8 cellular contexts compared by ENCODE assay signal in genomic region chr7:5045558-5046396, GRCh38. TPM values are rescaled to one million over a fixed set of nuclear protein-coding genes. Genes with fewer than 3 reads are reported as not detected.
DNase-seq lines count a peak whose midpoint lies in the region; TF ChIP-seq lines count a peak whose summit lies in the region.

RBAK (plus strand) TSS chr7:5045860; CDS start chr7:5048077, 2,217 bp downstream.

- TF ChIP-seq CTCF in HFF-Myc (IDR thresholded peaks at IDR 0.05; ENCODE audit: low read depth, low read length, missing control alignments) = no peak

- H3K36me3 Mint-ChIP-seq in activated naive CD4-positive, alpha-beta T cell treated with anti-CD3 and anti-CD28 coated beads for 36 hours (ENCODE audit: low read depth) = peaks cover 30% of the 10 kb centered on the region

- H3K9me3 Mint-ChIP-seq in activated naive CD4-positive, alpha-beta T cell treated with anti-CD3 and anti-CD28 coated beads for 36 hours = peaks cover 2% of the 10 kb centered on the region

- peak within 1 kb of the TSS; percentile 88 for H3K4me3 Mint-ChIP-seq in activated naive CD4-positive, alpha-beta T cell treated with anti-CD3 and anti-CD28 coated beads for 36 hours

- intact Hi-C loops in activated naive CD4-positive, alpha-beta T cell treated with anti-CD3 and anti-CD28 coated beads for 36 hours (cut with micrococcal nuclease) = loop anchor here (5.0 kb wide), 2 partner anchors 73 to 363 kb away; partner anchors contain the start of gene FOXK1

- peak within 1 kb of the TSS; percentile 77 for H3K4me3 ChIP-seq in HFF-Myc (replicated peaks; ENCODE audit: low read depth, low read length)

- H3K4me1 Mint-ChIP-seq in activated naive CD4-positive, alpha-beta T cell treated with anti-CD3 and anti-CD28 coated beads for 36 hours (ENCODE audit: low read depth) = peaks cover 38% of the 10 kb centered on the region

- H3K27me3 Mint-ChIP-seq in activated naive CD4-positive, alpha-beta T cell treated with anti-CD3 and anti-CD28 coated beads for 36 hours (ENCODE audit: low read depth) = no peaks in the 10 kb centered on the region

- H3K27ac Mint-ChIP-seq in activated naive CD4-positive, alpha-beta T cell treated with anti-CD3 and anti-CD28 coated beads for 36 hours = peak within 1 kb of the TSS; percentile 81

- CTCF ChIA-PET in activated naive CD4-positive, alpha-beta T cell treated with anti-CD3 and anti-CD28 coated beads for 36 hours (lab: Charles Lee) = interaction anchor here (0.5 to 2.8 kb wide), 3 partner anchors 41 to 248 kb away, joined by 3 to 14 read pairs (median 5); no protein-coding TSS in a partner anchor

- peak; percentile 87 for DNase-seq in GM04504 (ENCODE audit: low read depth)
- peak; percentile 80 for DNase-seq in HFF-Myc (ENCODE audit: extremely low read depth, low read depth)
- peak; percentile 99 for DNase-seq in MV-4-11 (lab: John Stamatoyannopoulos, UW)
- peak; percentile 96 for DNase-seq in SK-N-DZ (ENCODE audit: low spot score)
- peak; percentile 92 for DNase-seq in activated naive CD4-positive, alpha-beta T cell treated with anti-CD3 and anti-CD28 coated beads for 36 hours
- DNase-seq in germinal center (ENCODE audit: low spot score) = peak; percentile 92
- DNase-seq in non-pigmented ciliary epithelial cell (ENCODE audit: low read depth) = peak; percentile 80
- peak; percentile 92 for DNase-seq in superior temporal gyrus (ENCODE audit: extremely low spot score)

RNA-seq across cellular contexts. Expression of gene RBAK, which starts in this region (rescaled TPM):
- 4.4 and 4.9 TPM in 2 replicates for polyA plus RNA-seq in SK-N-DZ (2014; cell fraction: cytosol; rRNA removed)
- polyA plus RNA-seq in SK-N-DZ (2014; cell fraction: nucleus; rRNA removed) = 9.5 and 10.7 TPM in 2 replicates
- 1 to 10 TPM; 5.6 to 6.5 TPM for total RNA-seq in activated naive CD4-positive, alpha-beta T cell treated with anti-CD3 and anti-CD28 coated beads for 36 hours

Comparison
In these comparisons a context has a peak if more than half of its experiments do, and no peak if none do; other contexts are left out.
1. Peak in every context shown above with its lines: DNase-seq and H3K4me3 ChIP-seq.